ENCODE assay signal across 1 cellular context in genomic region chr6:137207457-137207856, GRCh38.
TF ChIP-seq lines count a peak whose summit lies in the region.

No MANE protein-coding gene starts in this region.

TF ChIP-seq in GM12878, 131 proteins besides CTCF, POLR2A, EP300 and RAD21:
- TF ChIP-seq E2F8 (IDR thresholded peaks at IDR 0.05; ENCODE audit: low read depth, partially characterized antibody) = peak; percentile 41
- TF ChIP-seq ZBTB33 (IDR thresholded peaks at IDR 0.05) = peak; percentile 78; the same call in 1 of the 2 replicates
